Comparison of ENCODE assay signal across 38 cellular contexts in genomic region chr4:79439489-79439888, GRCh38. TPM values are rescaled to one million over a fixed set of nuclear protein-coding genes. Genes with fewer than 3 reads are reported as not detected.
"Had no signal": no experiment of that assay in that cellular context is flagged by ENCODE, and none has a peak within 500 bp of the region (broad histone marks: within the 10 kb centered on the region; RNA-seq: fewer than 3 reads in every experiment).

No MANE protein-coding gene starts in this region.

- FAIRE-seq: astrocyte, bronchial epithelial cell had no signal

- DNase-seq: activated effector memory CD4-positive, alpha-beta T cell treated with anti-CD3 and anti-CD28 coated beads, Interleukin-2, amount 50 U/mL, for 16 hours; activated effector memory CD4-positive, alpha-beta T cell treated with Interleukin-2 at 50 U/mL for 16 hours; activated gamma-delta T cell; activated gamma-delta T cell treated with Interleukin-2 at 50 U/mL for 16 hours; activated naive CD4-positive, alpha-beta T cell; activated naive CD4-positive, alpha-beta T cell treated with anti-CD3 and anti-CD28 coated beads for 36 hours; activated naive CD4-positive, alpha-beta T cell treated with anti-CD3 and anti-CD28 coated beads, Interleukin-2, amount 10 ng/mL, durations not matched to agents 7 days and 5 days; activated naive CD4-positive, alpha-beta T cell treated with anti-CD3 and anti-CD28 coated beads, Interleukin-2, amount 50 U/mL, for 16 hours; activated naive CD4-positive, alpha-beta T cell treated with Interleukin-2 at 50 U/mL for 16 hours; activated naive CD8-positive, alpha-beta T cell treated with anti-CD3 and anti-CD28 coated beads for 36 hours; activated naive CD8-positive, alpha-beta T cell treated with anti-CD3 and anti-CD28 coated beads, Interleukin-2, amount 10 ng/mL, durations not matched to agents 7 days and 5 days; activated naive CD8-positive, alpha-beta T cell treated with anti-CD3 and anti-CD28 coated beads, Interleukin-2, amount 50 U/mL, for 24 hours; activated T-cell treated with anti-CD3 and anti-CD28 coated beads, Interleukin-2, amount 50 U/mL, for 4 hours; activated T-cell treated with anti-CD3 and anti-CD28 coated beads, Interleukin-2, amount 50 U/mL, for 48 hours; activated T-cell treated with anti-CD3 and anti-CD28 coated beads, Interleukin-2, amount 50 U/mL, for 72 hours; adrenal gland; amniotic stem cell; amygdala; anterior cingulate cortex; aorta; body of pancreas; brain microvascular endothelial cell; caudate nucleus; central memory CD4-positive, alpha-beta T cell; cerebellar nuclear complex had no signal

- H3K27ac ChIP-seq: adrenal gland, ascending aorta, body of pancreas, brain microvascular endothelial cell, breast epithelium, cardiac muscle cell had no signal

- H3K4me1 ChIP-seq: adrenal gland, ascending aorta, body of pancreas, breast epithelium had no signal

- H3K9me3 ChIP-seq: adrenal gland, ascending aorta, body of pancreas, breast epithelium had no signal

- H3K36me3 ChIP-seq: adrenal gland, ascending aorta, brain microvascular endothelial cell, breast epithelium, cardiac muscle cell had no signal

- H3K27me3 ChIP-seq: adrenal gland, ascending aorta, body of pancreas, brain microvascular endothelial cell, breast epithelium, cardiac muscle cell had no signal

- H3K4me3 ChIP-seq: adrenal gland, ascending aorta, body of pancreas, breast epithelium, cardiac muscle cell had no signal

- ATAC-seq: activated naive CD4-positive, alpha-beta T cell treated with anti-CD3 and anti-CD28 coated beads, Interleukin-2, amount 50 U/mL, for 72 hours; activated naive CD8-positive, alpha-beta T cell treated with anti-CD3 and anti-CD28 coated beads, Interleukin-2, amount 50 U/mL, for 24 hours; activated T-cell treated with anti-CD3 and anti-CD28 coated beads, Interleukin-2, amount 50 U/mL, for 4 hours; activated T-cell treated with anti-CD3 and anti-CD28 coated beads, Interleukin-2, amount 50 U/mL, for 72 hours; activated T-helper 17 cell treated with anti-CD3 and anti-CD28 coated beads, Interleukin-2, amount 50 U/mL, for 72 hours; body of pancreas had no signal

RNA-seq across cellular contexts. Expression of gene GK2, which starts 31.5 kb away (rescaled TPM):
- total RNA-seq: activated naive CD4-positive, alpha-beta T cell treated with anti-CD3 and anti-CD28 coated beads for 36 hours; activated naive CD4-positive, alpha-beta T cell treated with anti-CD3 and anti-CD28 coated beads, Interleukin-2, amount 50 U/mL, for 72 hours; activated naive CD8-positive, alpha-beta T cell treated with anti-CD3 and anti-CD28 coated beads for 36 hours; activated naive CD8-positive, alpha-beta T cell treated with anti-CD3 and anti-CD28 coated beads, Interleukin-2, amount 10 ng/mL, durations not matched to agents 7 days and 5 days; activated T-cell treated with anti-CD3 and anti-CD28 coated beads, Interleukin-2, amount 50 U/mL, for 4 hours; activated T-cell treated with anti-CD3 and anti-CD28 coated beads, Interleukin-2, amount 50 U/mL, for 72 hours; activated T-helper 1 cell treated with anti-CD3 and anti-CD28 coated beads, Interleukin-12 subunit alpha, Interleukin-12 subunit beta, Interleukin-2, Interleukin-4 antibody, amounts not matched to agents 30 ng/mL and 10 ng/mL and 1 ng/mL, durations not matched to agents 14 hours and 24 hours and 36 hours; activated T-helper 17 cell treated with anti-CD3 and anti-CD28 coated beads, Interleukin-2, amount 50 U/mL, for 72 hours; activated T-helper 2 cell treated with anti-CD3 and anti-CD28 coated beads, Interferon-gamma antibody, Interleukin-2, Interleukin-4, amounts not matched to agents 10 μg/mL and 5 μg/mL and 100 μg/mL, durations not matched to agents 14 hours and 24 hours and 36 hours; adrenal gland; aorta; ascending aorta; astrocyte; body of pancreas; bronchial epithelial cell; cardiac muscle cell; cardiac septum; cerebellum; chondrocyte had no signal
- polyA plus RNA-seq: adipose tissue, adrenal gland, aorta, cardiac muscle cell had no signal
